ENCODE assay signal across 9 cellular contexts in the genomic region with DNA sequence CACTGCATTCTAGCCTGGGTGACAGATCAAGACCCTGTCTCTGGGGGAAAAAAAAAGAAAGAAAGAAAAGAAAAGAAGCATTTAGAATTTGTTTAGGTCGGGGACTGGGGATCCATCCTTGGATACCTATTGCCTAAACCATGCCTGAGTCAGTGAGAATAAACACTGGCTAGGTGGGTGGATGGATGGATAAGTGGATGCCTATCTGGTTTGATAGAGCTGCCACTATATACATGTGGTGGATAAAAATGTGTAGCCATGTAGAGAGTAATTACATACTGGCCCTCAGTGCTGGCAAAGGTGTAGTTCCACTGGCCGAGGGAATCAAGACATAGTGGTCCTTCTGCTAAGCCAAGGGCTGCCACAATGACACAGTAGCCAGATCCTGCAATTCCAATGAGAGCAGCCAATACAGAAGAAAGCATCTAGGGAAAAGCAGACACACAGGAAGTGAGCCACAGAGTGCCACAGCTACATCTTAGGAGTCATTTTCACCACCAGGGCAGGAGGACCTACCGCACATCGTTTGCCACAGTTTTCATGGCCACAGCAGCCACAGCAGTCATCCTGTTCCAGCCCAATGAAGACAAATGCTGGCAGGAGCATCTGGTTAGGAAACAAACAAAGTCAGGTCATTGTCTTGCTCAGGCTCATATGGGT. TPM values are rescaled to one million over a fixed set of nuclear protein-coding genes. Genes with fewer than 3 reads are reported as not detected.
DNase-seq lines count a peak whose midpoint lies in the region; ATAC-seq and TF ChIP-seq lines count a peak whose summit lies in the region.
"Had no signal": no experiment of that assay in that cellular context is flagged by ENCODE, and none has a peak within 500 bp of the region (broad histone marks: within the 10 kb centered on the region; RNA-seq: fewer than 3 reads in every experiment).

No MANE protein-coding gene starts in this region.

- DNase-seq in HCEC 1CT (peak; percentile 57), astrocyte of the spinal cord (ENCODE audit: low read depth, low spot score) (no peak), kidney glomerular epithelial cell (lab: John Stamatoyannopoulos, UW) (peak; percentile 57), smooth muscle cell (lab: John Stamatoyannopoulos, UW; ENCODE audit: unreplicated experiment) (no peak), GDM1 (lab: John Stamatoyannopoulos, UW) (no peak), NCI-H446 treated with DMSO at 0.1 percent for 48 hours (lab: John Stamatoyannopoulos, UW) (no peak), GOT3 (lab: John Stamatoyannopoulos, UW) (no peak)
- DNase-seq: NCI-H526 had no signal

- peaks cover 7% of the 10 kb centered on the region for H3F3A ChIP-seq in smooth muscle cell (ENCODE audit: low read depth)

- H3K36me3 ChIP-seq in smooth muscle cell (ENCODE audit: low read depth) = no peaks in the 10 kb centered on the region

- H3K9ac ChIP-seq in smooth muscle cell (ENCODE audit: low read depth) = no peak overlapping the region

- H4K20me1 ChIP-seq in smooth muscle cell (ENCODE audit: low read depth) = no peaks in the 10 kb centered on the region

- H3K9me3 ChIP-seq in smooth muscle cell (replicated peaks; ENCODE audit: low read depth) = no peaks in the 10 kb centered on the region

- H3K4me1 ChIP-seq in smooth muscle cell (ENCODE audit: low read depth) = peaks cover 25% of the 10 kb centered on the region

- no peaks in the 10 kb centered on the region for H3K79me2 ChIP-seq in smooth muscle cell (ENCODE audit: low read depth)

- peak overlapping the region; percentile 76 for H3K27ac ChIP-seq in smooth muscle cell (ENCODE audit: low read depth)

- H2AFZ ChIP-seq in smooth muscle cell (ENCODE audit: low read depth) = no peak overlapping the region

- ATAC-seq in GM18909 (IDR thresholded peaks at IDR 0.05; ENCODE audit: poor library complexity, unreplicated experiment) = no peak

- H3K27me3 ChIP-seq in smooth muscle cell (ENCODE audit: low read depth) = no peaks in the 10 kb centered on the region

- H3K4me2 ChIP-seq in smooth muscle cell = peak overlapping the region; percentile 57

- H3K4me3 ChIP-seq in astrocyte of the spinal cord (ENCODE audit: low read depth, low read length) (peak overlapping the region; percentile 52), smooth muscle cell (peak overlapping the region; percentile 44)

- WGBS in smooth muscle cell (ENCODE audit: low lambda C conversion rate) = 92% methylated on average over 4 of the region's 4 CpGs

- TF ChIP-seq CTCF in astrocyte of the spinal cord (IDR thresholded peaks at IDR 0.05; ENCODE audit: low read depth, low read length) (no peak), smooth muscle cell (IDR thresholded peaks at IDR 0.05; ENCODE audit: borderline replicate concordance, insufficient read depth, poor library complexity, severe bottlenecking) (no peak)

- in situ Hi-C loops in astrocyte of the spinal cord (cut with HindIII; ENCODE audit: low sequenced_read_pairs) = no loop called here

RNA-seq across cellular contexts. Expression of gene TM4SF1, which starts 2.2 kb away (rescaled TPM):
- 113 and 134 TPM in 2 replicates for total RNA-seq in smooth muscle cell
- polyA plus RNA-seq in smooth muscle cell = 37.5 and 83.3 TPM in 2 replicates

RNA-seq across cellular contexts. Expression of gene TM4SF18, which starts 41.9 kb away (rescaled TPM):
- 0.40 and 0.58 TPM in 2 replicates for total RNA-seq in smooth muscle cell
- polyA plus RNA-seq in smooth muscle cell = 0.37 and 0.86 TPM in 2 replicates

Comparison
In these comparisons a context has a peak if more than half of its experiments do, and no peak if none do; other contexts are left out.
1. DNase-seq: peak in HCEC 1CT (single experiment) and kidney glomerular epithelial cell (single experiment); none in astrocyte of the spinal cord (single experiment), smooth muscle cell (single experiment), GDM1 (single experiment), NCI-H446 treated with DMSO at 0.1 percent for 48 hours (single experiment) and GOT3 (single experiment).